In the genomic region with DNA sequence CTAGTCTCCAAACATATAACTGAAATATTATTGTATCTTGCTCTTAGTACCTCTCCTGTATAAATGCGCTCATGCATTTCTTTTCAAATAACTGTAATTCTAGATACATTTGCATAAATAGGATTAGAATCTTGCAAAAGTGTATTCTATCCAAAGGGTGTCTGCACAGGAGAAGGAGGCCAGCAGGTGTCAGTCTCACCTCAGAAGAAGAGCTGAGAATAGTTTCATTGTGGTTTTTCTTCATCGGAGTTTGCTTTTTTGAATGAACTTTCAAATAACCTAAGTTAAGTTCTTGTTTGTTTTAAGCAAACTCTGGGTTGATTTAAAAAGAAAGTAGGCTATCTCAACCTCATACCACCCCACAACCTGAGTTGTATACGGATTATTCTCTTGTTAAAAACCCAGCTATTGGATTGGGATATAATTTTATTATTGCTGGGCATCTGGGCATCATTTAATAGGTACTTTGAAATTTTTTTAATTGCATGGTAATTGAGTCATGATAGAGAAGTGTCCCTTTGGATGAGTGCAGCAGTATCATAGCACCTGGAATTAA, we compare ENCODE assay signal across 9 cellular contexts.
A peak's percentile ranks its signal among the peaks of the same experiment; 100 is the strongest.
DNase-seq lines count a peak whose midpoint lies in the region; ATAC-seq and TF ChIP-seq lines count a peak whose summit lies in the region.
"Had no signal": no experiment of that assay in that cellular context is flagged by ENCODE, and none has a peak within 500 bp of the region (broad histone marks: within the 10 kb centered on the region; RNA-seq: fewer than 3 reads in every experiment).

No MANE protein-coding gene starts in this region.

- H3K27me3 ChIP-seq in mammary epithelial cell (ENCODE audit: insufficient read depth, low read length), result no peaks in the 10 kb centered on the region
- H3K27me3 ChIP-seq: BLaER1 treated with 17β-estradiol and CSF1 and Interleukin-3, amounts not matched to agents 10 nM and 100 nM had no signal

- no peak overlapping the region for H3K27ac ChIP-seq in mammary epithelial cell (ENCODE audit: insufficient read depth, low read depth, low read length)
- H3K27ac ChIP-seq: BLaER1 treated with 17β-estradiol and CSF1 and Interleukin-3, amounts not matched to agents 10 nM and 100 nM had no signal

- intact Hi-C loops in mammary epithelial cell (cut with micrococcal nuclease), result loop anchor here (1.0 to 5.0 kb wide), 6 partner anchors 259 to 1255 kb away; no protein-coding TSS in a partner anchor

- CTCF ChIA-PET in mammary epithelial cell (lab: Charles Lee; ENCODE audit: low non-redundant PET), result interaction anchor here (0.6 to 1.2 kb wide), 3 partner anchors 258 to 732 kb away, joined by 5 to 7 read pairs (median 6); no protein-coding TSS in a partner anchor

- peak; percentile 58 for ATAC-seq in HG02623 (IDR thresholded peaks at IDR 0.05; ENCODE audit: unreplicated experiment)
- ATAC-seq in GM19455 (IDR thresholded peaks at IDR 0.05; ENCODE audit: unreplicated experiment), result no peak

- BruUV-seq in mammary epithelial cell (replicated peaks; lab: Mats Ljungman, UMichigan), result no TSS peak

- DNase-seq in NCI-H2171 treated with DMSO at 0.1 percent for 48 hours (lab: John Stamatoyannopoulos, UW) (peak; percentile 52), NCI-H2171 (lab: John Stamatoyannopoulos, UW) (no peak), NCI-H510A (lab: John Stamatoyannopoulos, UW) (peak; percentile 46), mammary epithelial cell (peak; percentile 39), left kidney (ENCODE audit: low read depth, low spot score) (peak; percentile 72)
- no peak for DNase-seq in central memory CD4-positive, alpha-beta T cell

- peak; percentile 84 to 90 for TF ChIP-seq CTCF in mammary epithelial cell (conservative IDR thresholded peaks at IDR 0.05 in 1 of 2, IDR thresholded peaks at IDR 0.05 in 1 of 2; ENCODE audit: extremely low read depth in 1 of 2, insufficient read depth in 1 of 2, low read depth in 1 of 2, low read length in 2 of 2)

- H2AFZ ChIP-seq in mammary epithelial cell (ENCODE audit: low read depth, low read length), result no peak overlapping the region

- no peak overlapping the region for H3K4me3 ChIP-seq in mammary epithelial cell (replicated peaks in 1 of 3; ENCODE audit: insufficient read depth in 1 of 3, low read depth in 2 of 3, low read length in 3 of 3)
- H3K4me3 ChIP-seq: BLaER1 treated with 17β-estradiol and CSF1 and Interleukin-3, amounts not matched to agents 10 nM and 100 nM had no signal

- no peaks in the 10 kb centered on the region for H3K79me2 ChIP-seq in mammary epithelial cell (ENCODE audit: insufficient read depth, low read length)

- no peak overlapping the region for H3K9ac ChIP-seq in mammary epithelial cell (ENCODE audit: insufficient read depth, low read length)
- H3K9ac ChIP-seq: BLaER1 treated with 17β-estradiol and CSF1 and Interleukin-3, amounts not matched to agents 10 nM and 100 nM had no signal

- H4K20me1 ChIP-seq in mammary epithelial cell (ENCODE audit: insufficient read depth, low read length), result no peaks in the 10 kb centered on the region
- H4K20me1 ChIP-seq: BLaER1 treated with 17β-estradiol and CSF1 and Interleukin-3, amounts not matched to agents 10 nM and 100 nM had no signal

- WGBS in mammary epithelial cell (ENCODE audit: low coverage, missing lambda C conversion rate), result 26% methylated on average over 3 of the region's 3 CpGs

- in situ Hi-C loops in mammary epithelial cell (cut with MboI; ENCODE audit: low sequenced_read_pairs in 2 of 2), result loop anchor here (10.0 to 25.0 kb wide), 5 partner anchors 276 to 1251 kb away; no protein-coding TSS in a partner anchor

- H3K9me3 ChIP-seq in mammary epithelial cell (replicated peaks; ENCODE audit: insufficient read depth, low read length), result no peaks in the 10 kb centered on the region
- H3K9me3 ChIP-seq: BLaER1 treated with 17β-estradiol and CSF1 and Interleukin-3, amounts not matched to agents 10 nM and 100 nM had no signal

- no peaks in the 10 kb centered on the region for H3K36me3 ChIP-seq in mammary epithelial cell (ENCODE audit: insufficient read depth, low read length)
- H3K36me3 ChIP-seq: BLaER1 treated with 17β-estradiol and CSF1 and Interleukin-3, amounts not matched to agents 10 nM and 100 nM had no signal

- H3K4me2 ChIP-seq in mammary epithelial cell (ENCODE audit: insufficient read depth, low read depth, low read length), result no peak overlapping the region
- H3K4me2 ChIP-seq: BLaER1 treated with 17β-estradiol and CSF1 and Interleukin-3, amounts not matched to agents 10 nM and 100 nM had no signal

- H3K4me1 ChIP-seq in mammary epithelial cell (ENCODE audit: insufficient read depth, low read length), result peaks cover 38% of the 10 kb centered on the region

- dilution Hi-C loops in mammary epithelial cell (cut with HindIII; ENCODE audit: low sequenced_read_pairs), result no loop called here

Comparison
In these comparisons a context has a peak if more than half of its experiments do, and no peak if none do; other contexts are left out.
1. DNase-seq: peak in NCI-H2171 treated with DMSO at 0.1 percent for 48 hours (single experiment), NCI-H510A (single experiment), mammary epithelial cell (single experiment) and left kidney (single experiment); none in NCI-H2171 (single experiment) and central memory CD4-positive, alpha-beta T cell (single experiment).